In the genomic region with DNA sequence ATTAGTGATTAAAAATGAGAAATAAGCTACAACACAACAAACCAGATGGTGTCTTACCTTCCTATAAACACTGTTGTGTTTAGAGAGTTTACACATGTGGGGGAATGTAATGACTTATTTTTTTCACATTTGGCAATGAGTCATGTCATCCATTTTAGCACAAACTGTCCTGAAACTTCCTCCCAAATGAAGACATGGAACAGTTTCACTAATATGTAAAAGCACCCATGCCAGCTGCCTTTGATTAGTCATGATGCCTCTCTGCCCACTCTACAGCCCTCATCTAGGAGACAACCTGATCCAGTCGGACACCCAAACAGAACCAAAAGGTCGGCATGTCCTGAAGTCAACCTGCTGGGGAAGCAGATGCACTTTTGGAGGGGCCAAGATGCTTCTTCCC, we compare ENCODE assay signal across 14 cellular contexts.
DNase-seq lines count a peak whose midpoint lies in the region; ATAC-seq and TF ChIP-seq lines count a peak whose summit lies in the region.
"Had no signal": no experiment of that assay in that cellular context is flagged by ENCODE, and none has a peak within 500 bp of the region (broad histone marks: within the 10 kb centered on the region; RNA-seq: fewer than 3 reads in every experiment).

No MANE protein-coding gene starts in this region.

- no peaks in the 10 kb centered on the region for H3K4me1 Mint-ChIP-seq in naive thymus-derived CD8-positive, alpha-beta T cell

- no peak for TF ChIP-seq CTCF in fibroblast of mammary gland (conservative IDR thresholded peaks at IDR 0.05; ENCODE audit: control insufficient read depth, insufficient read depth, low read depth, low read length)

- no peak overlapping the region for H3K4me3 ChIP-seq in fibroblast of mammary gland (ENCODE audit: control insufficient read depth, low read depth, low read length)
- H3K4me3 ChIP-seq: BLaER1 treated with 17β-estradiol and CSF1 and Interleukin-3, amounts not matched to agents 10 nM and 100 nM had no signal

- POLR2A ChIA-PET in naive thymus-derived CD8-positive, alpha-beta T cell (lab: Charles Lee) = no interaction called here

- H3K27ac Mint-ChIP-seq in naive thymus-derived CD8-positive, alpha-beta T cell = no peak overlapping the region

- intact Hi-C loops in posterior vena cava (cut with DNase I) = no loop called here
- intact Hi-C loops in posterior cingulate gyrus (cut with DNase I) = no loop called here

- H3K36me3 Mint-ChIP-seq in naive thymus-derived CD8-positive, alpha-beta T cell = peaks cover 0 to 7% (median 0%) of the 10 kb centered on the region in 3 donors

- DNase-seq in RPMI7951 (ENCODE audit: low read depth) (peak; percentile 68), fibroblast of mammary gland (ENCODE audit: low read depth) (peak; percentile 66), posterior vena cava (ENCODE audit: low spot score) (no peak), posterior cingulate gyrus (no peak)
- DNase-seq in naive thymus-derived CD8-positive, alpha-beta T cell = no peak
- DNase-seq: DMS153, KG1, NCI-H187 treated with DMSO at 0.1 percent for 48 hours, NCI-H2171, NCI-H774, SIG-M5 had no signal

- H3K27me3 Mint-ChIP-seq in naive thymus-derived CD8-positive, alpha-beta T cell = peaks cover 0 to 3% (median 0%) of the 10 kb centered on the region in 5 donors

- ATAC-seq in GM19463 (IDR thresholded peaks at IDR 0.05; ENCODE audit: unreplicated experiment) = peak; percentile 42
- no peak for ATAC-seq in GM19467 (IDR thresholded peaks at IDR 0.05; ENCODE audit: unreplicated experiment)
- ATAC-seq in naive thymus-derived CD8-positive, alpha-beta T cell = no peak

- H3K9me3 Mint-ChIP-seq in naive thymus-derived CD8-positive, alpha-beta T cell = peaks cover 1 to 24% (median 6%) of the 10 kb centered on the region in 9 donors

- no peak overlapping the region for H3K4me3 Mint-ChIP-seq in naive thymus-derived CD8-positive, alpha-beta T cell

Comparison
In these comparisons a context has a peak if more than half of its experiments do, and no peak if none do; other contexts are left out.
1. DNase-seq: peak in RPMI7951 (single experiment) and fibroblast of mammary gland (single experiment); none in naive thymus-derived CD8-positive, alpha-beta T cell (0 of 10), posterior vena cava (single experiment) and posterior cingulate gyrus (0 of 10).